8 cellular contexts compared by ENCODE assay signal in the genomic region with DNA sequence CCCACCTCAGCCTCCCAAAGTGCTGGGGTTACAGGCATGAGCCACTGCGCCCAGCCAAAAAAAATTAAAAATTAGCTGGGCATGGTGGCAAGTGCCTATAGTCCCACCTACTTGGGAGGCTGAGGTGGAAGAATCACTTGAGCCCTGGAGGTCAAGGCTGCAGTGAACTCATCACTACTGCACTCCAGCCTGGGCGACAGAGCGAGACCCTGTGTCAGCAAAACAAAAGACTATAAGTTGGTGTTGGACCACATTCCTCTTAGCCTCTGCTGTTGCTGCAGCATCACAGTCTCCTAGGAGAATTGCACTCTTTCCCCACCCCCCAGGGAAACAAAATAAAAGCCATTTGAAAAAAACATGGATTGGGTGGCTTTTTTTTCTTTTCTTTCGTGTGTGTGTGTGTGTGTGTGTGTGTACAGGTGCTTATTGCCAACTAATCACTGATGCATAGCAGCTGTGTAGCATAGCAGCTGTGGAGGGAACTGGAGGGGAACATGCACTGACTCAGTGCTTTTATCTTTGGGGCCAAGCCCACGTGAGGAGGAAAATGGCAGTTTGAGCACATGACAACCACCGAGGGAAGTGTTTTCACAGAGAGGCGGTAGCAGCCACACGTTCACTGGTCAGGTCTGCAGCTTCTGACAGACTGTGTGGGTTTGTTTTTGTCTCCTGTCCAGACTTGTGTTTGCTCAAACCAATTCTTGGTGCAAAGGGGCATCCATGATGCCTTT. TPM values are rescaled to one million over a fixed set of nuclear protein-coding genes. Genes with fewer than 3 reads are reported as not detected.
A peak's percentile ranks its signal among the peaks of the same experiment; 100 is the strongest.
DNase-seq lines count a peak whose midpoint lies in the region; ATAC-seq, FAIRE-seq and TF ChIP-seq lines count a peak whose summit lies in the region.
"Had no signal": no experiment of that assay in that cellular context is flagged by ENCODE, and none has a peak within 500 bp of the region (broad histone marks: within the 10 kb centered on the region; RNA-seq: fewer than 3 reads in every experiment).

No MANE protein-coding gene starts in this region.

- no peak overlapping the region for H3K4me3 ChIP-seq in right cardiac atrium (ENCODE audit: low read length)
- H3K4me3 ChIP-seq: ovary had no signal

- intact Hi-C loops in right cardiac atrium (cut with DNase I): no loop called here

- peak; percentile 88 for DNase-seq in RCC 7860 (ENCODE audit: low spot score)
- no peak for DNase-seq in progenitor cell of endocrine pancreas (ENCODE audit: low spot score, unreplicated experiment)
- DNase-seq in right cardiac atrium: no peak
- DNase-seq in COLO829 (ENCODE audit: low spot score): no peak
- DNase-seq in cortex of kidney (lab: John Stamatoyannopoulos, UW): no peak

- peaks cover 5% of the 10 kb centered on the region for H3K4me1 Mint-ChIP-seq in progenitor cell of endocrine pancreas (ENCODE audit: low read depth)

- H3K9me3 ChIP-seq in right cardiac atrium (ENCODE audit: control insufficient read depth, low read length): no peaks in the 10 kb centered on the region
- H3K9me3 ChIP-seq: ovary had no signal

- no peak for TF ChIP-seq CTCF in progenitor cell of endocrine pancreas (IDR thresholded peaks at IDR 0.05; ENCODE audit: unreplicated experiment)

- H3K9me3 Mint-ChIP-seq in progenitor cell of endocrine pancreas (ENCODE audit: low read depth): no peaks in the 10 kb centered on the region

- no peaks in the 10 kb centered on the region for H3K27me3 ChIP-seq in right cardiac atrium (ENCODE audit: control insufficient read depth, insufficient read depth)
- H3K27me3 ChIP-seq: ovary had no signal

- ATAC-seq in GM19463 (IDR thresholded peaks at IDR 0.05; ENCODE audit: unreplicated experiment): peak; percentile 33
- ATAC-seq in HG03558 (IDR thresholded peaks at IDR 0.05; ENCODE audit: extremely low read depth, unreplicated experiment): peak; percentile 28
- no peak for ATAC-seq in right cardiac atrium

- no peaks in the 10 kb centered on the region for H3K4me1 ChIP-seq in right cardiac atrium (ENCODE audit: control insufficient read depth, insufficient read depth, low read length)

- no peak overlapping the region for H3K27ac ChIP-seq in right cardiac atrium (ENCODE audit: low read length)
- H3K27ac ChIP-seq: ovary had no signal

- 72% methylated on average over 8 of the region's 8 CpGs for whole genome bisulfite sequencing in right cardiac atrium

- H3K27me3 Mint-ChIP-seq in progenitor cell of endocrine pancreas: no peaks in the 10 kb centered on the region

- H3K27ac Mint-ChIP-seq in progenitor cell of endocrine pancreas: peak overlapping the region; percentile 36

- peak; percentile 82 for FAIRE-seq in RCC 7860 (lab: Jason Lieb, UNC)

- H3K36me3 Mint-ChIP-seq in progenitor cell of endocrine pancreas (ENCODE audit: insufficient read depth): no peaks in the 10 kb centered on the region

- H3K4me3 Mint-ChIP-seq in progenitor cell of endocrine pancreas (ENCODE audit: low read depth): no peak overlapping the region

RNA-seq across cellular contexts. Expression of gene ALDH5A1, which starts 27.5 kb away (rescaled TPM):
- 14.5 and 14.6 TPM in 2 replicates for total RNA-seq in progenitor cell of endocrine pancreas
- 10 to 100 TPM; 10.9 to 16.5 (median 14.9) TPM for total RNA-seq in right cardiac atrium
- 7.7 TPM for polyA plus RNA-seq in right cardiac atrium

RNA-seq across cellular contexts. Expression of gene GPLD1, which starts 32.9 kb away (rescaled TPM):
- total RNA-seq in progenitor cell of endocrine pancreas (6.6 and 7.4 TPM in 2 replicates), right cardiac atrium (1 to 10 TPM; 1.0 to 1.6 (median 1.2) TPM)
- polyA plus RNA-seq in right cardiac atrium: 0.52 TPM

Comparison
In these comparisons a context has a peak if more than half of its experiments do, and no peak if none do; other contexts are left out.
1. ATAC-seq: peak in GM19463 (single experiment) and HG03558 (single experiment); none in right cardiac atrium (0 of 2).